ENCODE assay signal across 8 cellular contexts in genomic region chr19:16070366-16070990, GRCh38. TPM values are rescaled to one million over a fixed set of nuclear protein-coding genes. Genes with fewer than 3 reads are reported as not detected.
DNase-seq lines count a peak whose midpoint lies in the region; ATAC-seq and TF ChIP-seq lines count a peak whose summit lies in the region.

No MANE protein-coding gene starts in this region.

- intact Hi-C loops in activated CD8-positive, alpha-beta T cell treated with anti-CD3 and anti-CD28 coated beads for 36 hours (cut with micrococcal nuclease) = loop anchor here (10.0 kb wide), 1 partner anchor 264 kb away; no protein-coding TSS in a partner anchor

- H3K4me3 Mint-ChIP-seq in activated CD8-positive, alpha-beta T cell treated with anti-CD3 and anti-CD28 coated beads for 36 hours = no peak overlapping the region
- no peak overlapping the region for H3K4me3 Mint-ChIP-seq in endodermal cell

- TF ChIP-seq CTCF in activated CD8-positive, alpha-beta T cell treated with anti-CD3 and anti-CD28 coated beads for 36 hours (IDR thresholded peaks at IDR 0.05) = no peak
- no peak for TF ChIP-seq CTCF in endodermal cell (conservative IDR thresholded peaks at IDR 0.05)

- no peaks in the 10 kb centered on the region for H3K36me3 Mint-ChIP-seq in activated CD8-positive, alpha-beta T cell treated with anti-CD3 and anti-CD28 coated beads for 36 hours (ENCODE audit: low read depth)
- no peaks in the 10 kb centered on the region for H3K36me3 Mint-ChIP-seq in endodermal cell (ENCODE audit: low read depth)

- WGBS in endodermal cell (ENCODE audit: insufficient coverage in 1 of 2, insufficient read length in 1 of 2), 2 experiments = 91 to 93% methylated on average over 13 to 16 of the region's 16 CpGs

- DNase-seq in GF-D8 (lab: John Stamatoyannopoulos, UW) (peak; percentile 47), KBM-7 (peak; percentile 79), endodermal cell (peak; percentile 37), foreskin melanocyte (no peak), H7 (no peak), NCI-H2107 treated with DMSO at 0.1 percent for 48 hours (lab: John Stamatoyannopoulos, UW; ENCODE audit: unreplicated experiment) (no peak)
- DNase-seq in activated CD8-positive, alpha-beta T cell treated with anti-CD3 and anti-CD28 coated beads for 36 hours = peak; percentile 96

- CTCF ChIA-PET in activated CD8-positive, alpha-beta T cell treated with anti-CD3 and anti-CD28 coated beads for 36 hours (lab: Charles Lee) = interaction anchor here (0.7 to 10.6 kb wide), 11 partner anchors 7 to 772 kb away, joined by 3 to 90 read pairs (median 4); partner anchors contain the start of gene FAM32A

- H3K36me3 ChIP-seq in endodermal cell (ENCODE audit: control insufficient read depth, insufficient read depth, low read length) (no peaks in the 10 kb centered on the region), H7 (replicated peaks; ENCODE audit: control insufficient read depth, insufficient read depth, low read length) (no peaks in the 10 kb centered on the region)

- H3K27ac ChIP-seq in endodermal cell (ENCODE audit: low read depth, low read length) (no peak overlapping the region), skin epidermis (peak overlapping the region in 20 of 21 experiments; percentile 76 to 94 (median 84))

- in situ Hi-C loops in KBM-7 (cut with MboI; ENCODE audit: low pct_unique_long_range_greater_than_20kb, low sequenced_read_pairs) = no loop called here

- H3K9ac ChIP-seq in endodermal cell (ENCODE audit: extremely low read depth, low read length, poor library complexity, severe bottlenecking) = no peak overlapping the region

- H3K4me1 Mint-ChIP-seq in activated CD8-positive, alpha-beta T cell treated with anti-CD3 and anti-CD28 coated beads for 36 hours (ENCODE audit: low read depth) = peaks cover 40% of the 10 kb centered on the region
- H3K4me1 Mint-ChIP-seq in endodermal cell = peaks cover 5% of the 10 kb centered on the region

- peak; percentile 96 for ATAC-seq in activated CD8-positive, alpha-beta T cell treated with anti-CD3 and anti-CD28 coated beads for 36 hours

- no peaks in the 10 kb centered on the region for H3K9me3 Mint-ChIP-seq in activated CD8-positive, alpha-beta T cell treated with anti-CD3 and anti-CD28 coated beads for 36 hours
- H3K9me3 Mint-ChIP-seq in endodermal cell = no peaks in the 10 kb centered on the region

- POLR2A ChIA-PET in activated CD8-positive, alpha-beta T cell treated with anti-CD3 and anti-CD28 coated beads for 36 hours (lab: Charles Lee) = interaction anchor here (0.8 to 2.2 kb wide), 9 partner anchors 14 to 115 kb away, joined by 3 to 13 read pairs (median 4); partner anchors contain the start of genes FAM32A and RAB8A

- H3K27me3 Mint-ChIP-seq in activated CD8-positive, alpha-beta T cell treated with anti-CD3 and anti-CD28 coated beads for 36 hours = no peaks in the 10 kb centered on the region
- no peaks in the 10 kb centered on the region for H3K27me3 Mint-ChIP-seq in endodermal cell (ENCODE audit: insufficient read depth)

- H3K9me3 ChIP-seq in endodermal cell (ENCODE audit: control insufficient read depth, low read length) = no peaks in the 10 kb centered on the region

- H3K4me3 ChIP-seq in endodermal cell (ENCODE audit: low read length) = no peak overlapping the region
- peak overlapping the region in 4 of 7 experiments; percentile 13 to 27 (median 15) for H3K4me3 ChIP-seq in skin epidermis
- no peak overlapping the region for H3K4me3 ChIP-seq in H7 (ENCODE audit: insufficient read depth, low read depth, low read length)

- no peak overlapping the region for H3K27ac Mint-ChIP-seq in activated CD8-positive, alpha-beta T cell treated with anti-CD3 and anti-CD28 coated beads for 36 hours
- H3K27ac Mint-ChIP-seq in endodermal cell = no peak overlapping the region

- no peaks in the 10 kb centered on the region for H3K27me3 ChIP-seq in endodermal cell (ENCODE audit: control insufficient read depth, insufficient read depth, low read length, poor library complexity, severe bottlenecking)
- no peaks in the 10 kb centered on the region for H3K27me3 ChIP-seq in H7 (ENCODE audit: control insufficient read depth, insufficient read depth, low read length)

- no peaks in the 10 kb centered on the region for H3K4me1 ChIP-seq in endodermal cell (ENCODE audit: control insufficient read depth, insufficient read depth, low read length)

RNA-seq across cellular contexts. Expression of gene TPM4, which starts 5.8 kb away (rescaled TPM):
- 100 to 1,000 TPM; 230 to 232 TPM for total RNA-seq in activated CD8-positive, alpha-beta T cell treated with anti-CD3 and anti-CD28 coated beads for 36 hours
- 100 to 1,000 TPM; 387 to 437 TPM for total RNA-seq in endodermal cell
- polyA plus RNA-seq in endodermal cell (2013, experiment 1 of 2) = 485 TPM
- polyA plus RNA-seq in endodermal cell (2013, experiment 2 of 2) = 534 TPM
- 429 and 498 TPM in 2 replicates for total RNA-seq in H7 (2014; rRNA removed; shearing (Covaris generic))

RNA-seq across cellular contexts. Expression of gene RAB8A, which starts 41.2 kb away (rescaled TPM):
- total RNA-seq in activated CD8-positive, alpha-beta T cell treated with anti-CD3 and anti-CD28 coated beads for 36 hours = 100 to 1,000 TPM; 123 to 128 TPM
- total RNA-seq in endodermal cell = 10 to 100 TPM; 67.7 to 86.0 TPM
- 50.9 TPM for polyA plus RNA-seq in endodermal cell (2013, experiment 1 of 2)
- polyA plus RNA-seq in endodermal cell (2013, experiment 2 of 2) = 49.3 TPM
- total RNA-seq in H7 (2014; rRNA removed; shearing (Covaris generic)) = 59.3 and 63.3 TPM in 2 replicates

Comparison
In these comparisons a context has a peak if more than half of its experiments do, and no peak if none do; other contexts are left out.
1. DNase-seq: peak in GF-D8 (single experiment), KBM-7 (single experiment), activated CD8-positive, alpha-beta T cell treated with anti-CD3 and anti-CD28 coated beads for 36 hours (single experiment) and endodermal cell (single experiment); none in foreskin melanocyte (single experiment), H7 (single experiment) and NCI-H2107 treated with DMSO at 0.1 percent for 48 hours (single experiment).
2. H3K4me3 ChIP-seq: peak in skin epidermis (4 of 7); none in endodermal cell (single experiment) and H7 (single experiment).